10 cellular contexts compared by ENCODE assay signal in the genomic region with DNA sequence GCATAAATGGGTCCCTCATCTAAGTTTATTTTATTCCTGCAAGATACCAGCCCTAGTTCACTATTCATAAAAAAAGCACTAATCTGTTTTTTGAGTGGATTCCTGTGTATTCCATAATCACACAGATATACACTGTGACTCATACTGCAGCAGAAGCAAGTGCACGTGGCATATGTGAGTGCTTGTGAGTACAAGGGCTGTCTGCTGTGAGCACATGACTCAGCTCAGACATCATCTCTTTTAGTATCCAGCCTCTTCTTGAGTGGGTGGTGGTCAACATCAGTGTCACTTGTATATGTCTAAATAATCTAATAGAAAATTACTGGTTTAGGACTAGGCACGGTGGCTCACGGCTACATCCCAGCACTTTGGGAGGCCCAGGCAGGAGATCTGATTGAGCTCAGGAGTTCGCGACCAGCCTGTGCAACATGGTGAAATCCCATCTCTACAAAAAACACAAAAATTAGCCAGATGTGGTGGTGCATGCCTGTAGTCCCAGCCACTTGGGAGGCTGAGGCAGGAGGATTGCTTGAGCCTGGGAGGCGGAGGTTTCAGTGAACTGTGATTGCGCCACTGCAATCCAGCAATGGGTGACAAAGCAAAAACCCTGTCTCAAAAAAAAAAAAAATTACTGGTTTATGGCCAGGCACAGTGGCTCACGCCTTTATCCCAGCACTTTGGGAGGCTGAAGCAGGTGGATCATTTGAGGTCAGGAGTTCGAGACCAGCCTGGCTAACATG. TPM values are rescaled to one million over a fixed set of nuclear protein-coding genes. Genes with fewer than 3 reads are reported as not detected.
A peak's percentile ranks its signal among the peaks of the same experiment; 100 is the strongest.
DNase-seq lines count a peak whose midpoint lies in the region; ATAC-seq and TF ChIP-seq lines count a peak whose summit lies in the region.
"Had no signal": no experiment of that assay in that cellular context is flagged by ENCODE, and none has a peak within 500 bp of the region (broad histone marks: within the 10 kb centered on the region; RNA-seq: fewer than 3 reads in every experiment).

No MANE protein-coding gene starts in this region.

- H3K9me3 Mint-ChIP-seq in mesothelial cell of epicardium = no peaks in the 10 kb centered on the region
- H3K9me3 Mint-ChIP-seq in stimulated activated naive CD8-positive, alpha-beta T cell treated with anti-CD3 and anti-CD28 coated beads, Interleukin-15, amount 100 ng/mL, for 72 hours = no peaks in the 10 kb centered on the region
- H3K9me3 Mint-ChIP-seq in activated CD4-positive, alpha-beta memory T cell treated with anti-CD3 and anti-CD28 coated beads, Interleukin-2, amount 10 ng/mL, durations not matched to agents 7 days and 5 days = no peaks in the 10 kb centered on the region

- peaks cover 44% of the 10 kb centered on the region for H3K36me3 Mint-ChIP-seq in mesothelial cell of epicardium
- no peaks in the 10 kb centered on the region for H3K36me3 Mint-ChIP-seq in activated CD4-positive, alpha-beta memory T cell treated with anti-CD3 and anti-CD28 coated beads, Interleukin-2, amount 10 ng/mL, durations not matched to agents 7 days and 5 days (ENCODE audit: low read depth)

- no peaks in the 10 kb centered on the region for H3K9me3 ChIP-seq in MG63

- H3K27me3 ChIP-seq in MG63 = no peaks in the 10 kb centered on the region

- no peaks in the 10 kb centered on the region for H3K4me1 Mint-ChIP-seq in mesothelial cell of epicardium
- peaks cover 6% of the 10 kb centered on the region for H3K4me1 Mint-ChIP-seq in stimulated activated naive CD8-positive, alpha-beta T cell treated with anti-CD3 and anti-CD28 coated beads, Interleukin-15, amount 100 ng/mL, for 72 hours
- H3K4me1 Mint-ChIP-seq in activated CD4-positive, alpha-beta memory T cell treated with anti-CD3 and anti-CD28 coated beads, Interleukin-2, amount 10 ng/mL, durations not matched to agents 7 days and 5 days = peaks cover 11% of the 10 kb centered on the region

- CTCF ChIA-PET in activated CD4-positive, alpha-beta memory T cell treated with anti-CD3 and anti-CD28 coated beads, Interleukin-2, amount 10 ng/mL, durations not matched to agents 7 days and 5 days (lab: Charles Lee) = no interaction called here

- peak overlapping the region; percentile 16 for H3K27ac Mint-ChIP-seq in mesothelial cell of epicardium
- no peak overlapping the region for H3K27ac Mint-ChIP-seq in stimulated activated naive CD8-positive, alpha-beta T cell treated with anti-CD3 and anti-CD28 coated beads, Interleukin-15, amount 100 ng/mL, for 72 hours
- H3K27ac Mint-ChIP-seq in activated CD4-positive, alpha-beta memory T cell treated with anti-CD3 and anti-CD28 coated beads, Interleukin-2, amount 10 ng/mL, durations not matched to agents 7 days and 5 days = no peak overlapping the region

- no peak for ATAC-seq in stimulated activated naive CD8-positive, alpha-beta T cell treated with anti-CD3 and anti-CD28 coated beads, Interleukin-15, amount 100 ng/mL, for 72 hours

- DNase-seq in AG09319 (ENCODE audit: extremely low read depth, low read depth) = peak; percentile 63
- peak; percentile 82 for DNase-seq in MG63
- peak; percentile 86 for DNase-seq in dedifferentiated amniotic fluid mesenchymal stem cell (ENCODE audit: extremely low spot score)
- DNase-seq in mesothelial cell of epicardium (ENCODE audit: low spot score in 2 of 2, unreplicated experiment in 2 of 2) = no peak
- no peak for DNase-seq in stimulated activated naive CD8-positive, alpha-beta T cell treated with anti-CD3 and anti-CD28 coated beads, Interleukin-15, amount 100 ng/mL, for 72 hours
- DNase-seq in stimulated activated CD4-positive, alpha-beta T cell treated with anti-CD3 and anti-CD28 coated beads, Interleukin-4, amount 100 ng/mL, for 24 hours = no peak
- no peak for DNase-seq in occipital lobe (lab: John Stamatoyannopoulos, UW)
- DNase-seq in activated CD4-positive, alpha-beta memory T cell treated with anti-CD3 and anti-CD28 coated beads, Interleukin-2, amount 10 ng/mL, durations not matched to agents 7 days and 5 days = no peak
- DNase-seq: effector memory CD4-positive, alpha-beta T cell; NCI-H1092 had no signal

- H3K27me3 Mint-ChIP-seq in mesothelial cell of epicardium (ENCODE audit: low read depth) = no peaks in the 10 kb centered on the region
- no peaks in the 10 kb centered on the region for H3K27me3 Mint-ChIP-seq in stimulated activated naive CD8-positive, alpha-beta T cell treated with anti-CD3 and anti-CD28 coated beads, Interleukin-15, amount 100 ng/mL, for 72 hours
- H3K27me3 Mint-ChIP-seq in activated CD4-positive, alpha-beta memory T cell treated with anti-CD3 and anti-CD28 coated beads, Interleukin-2, amount 10 ng/mL, durations not matched to agents 7 days and 5 days = no peaks in the 10 kb centered on the region

- TF ChIP-seq CTCF in AG09319 (IDR thresholded peaks at IDR 0.05; ENCODE audit: low read depth, low read length) (no peak), mesothelial cell of epicardium (IDR thresholded peaks at IDR 0.05; ENCODE audit: unreplicated experiment) (no peak)

- H3K4me3 ChIP-seq in MG63 = no peak overlapping the region

- peaks cover 13% of the 10 kb centered on the region for H3K36me3 ChIP-seq in MG63

- POLR2A ChIA-PET in activated CD4-positive, alpha-beta memory T cell treated with anti-CD3 and anti-CD28 coated beads, Interleukin-2, amount 10 ng/mL, durations not matched to agents 7 days and 5 days (lab: Charles Lee) = no interaction called here

- H3K4me3 Mint-ChIP-seq in mesothelial cell of epicardium = no peak overlapping the region
- no peak overlapping the region for H3K4me3 Mint-ChIP-seq in stimulated activated naive CD8-positive, alpha-beta T cell treated with anti-CD3 and anti-CD28 coated beads, Interleukin-15, amount 100 ng/mL, for 72 hours
- H3K4me3 Mint-ChIP-seq in activated CD4-positive, alpha-beta memory T cell treated with anti-CD3 and anti-CD28 coated beads, Interleukin-2, amount 10 ng/mL, durations not matched to agents 7 days and 5 days = no peak overlapping the region

RNA-seq across cellular contexts. Expression of gene NIPA2, which starts 49.8 kb away (rescaled TPM):
- total RNA-seq in MG63 (2014; rRNA removed; shearing (Covaris generic); ENCODE audit: low replicate concordance) = 105 and 133 TPM in 2 replicates
- total RNA-seq in mesothelial cell of epicardium (36.5 to 37.7 TPM (median 37.4 TPM) in 3 replicates), occipital lobe (47.6 TPM)
- 10 to 100 TPM; 47.1 to 49.9 TPM for total RNA-seq in activated CD4-positive, alpha-beta memory T cell treated with anti-CD3 and anti-CD28 coated beads, Interleukin-2, amount 10 ng/mL, durations not matched to agents 7 days and 5 days

Comparison
In these comparisons a context has a peak if more than half of its experiments do, and no peak if none do; other contexts are left out.
1. DNase-seq: peak in AG09319 (single experiment), MG63 (single experiment) and dedifferentiated amniotic fluid mesenchymal stem cell (single experiment); none in mesothelial cell of epicardium (0 of 2), stimulated activated naive CD8-positive, alpha-beta T cell treated with anti-CD3 and anti-CD28 coated beads, Interleukin-15, amount 100 ng/mL, for 72 hours (0 of 2), stimulated activated CD4-positive, alpha-beta T cell treated with anti-CD3 and anti-CD28 coated beads, Interleukin-4, amount 100 ng/mL, for 24 hours (single experiment), occipital lobe (single experiment) and activated CD4-positive, alpha-beta memory T cell treated with anti-CD3 and anti-CD28 coated beads, Interleukin-2, amount 10 ng/mL, durations not matched to agents 7 days and 5 days (single experiment).